Comparison of ENCODE assay signal across 1 cellular context in genomic region chr17:56960596-56961538, GRCh38.
A peak's percentile ranks its signal among the peaks of the same experiment; 100 is the strongest.
TF ChIP-seq lines count a peak whose summit lies in the region.

TSS of gene COIL (minus strand) at chr17:56961050. CDS start at chr17:56961019, 31 bp downstream.

TF ChIP-seq in HepG2, 621 proteins besides CTCF, POLR2A, EP300 and RAD21 (continued from another document and continues in another):
- TF ChIP-seq TIGD3 (CRISPR knock-in tag; IDR thresholded peaks at IDR 0.05; ENCODE audit: borderline replicate concordance) (no peak), MAF1 (CRISPR knock-in tag; IDR thresholded peaks at IDR 0.05; ENCODE audit: borderline replicate concordance) (no peak; the same call in 1 of the 2 replicates), CREM (IDR thresholded peaks at IDR 0.05) (peak; percentile 49), CREM (CRISPR knock-in tag; IDR thresholded peaks at IDR 0.05) (no peak), CHD2 (IDR thresholded peaks at IDR 0.05; ENCODE audit: low read depth, low read length) (no peak), ZNF232 (CRISPR knock-in tag; IDR thresholded peaks at IDR 0.05; ENCODE audit: borderline replicate concordance) (no peak), EZH2 (conservative IDR thresholded peaks at IDR 0.05; ENCODE audit: low read depth, low read length) (no peak), GATAD1 (CRISPR knock-in tag; IDR thresholded peaks at IDR 0.05) (peak; percentile 93), ZBTB7A (CRISPR knock-in tag; IDR thresholded peaks at IDR 0.05) (peak; percentile 81), ZNF83 (CRISPR knock-in tag; IDR thresholded peaks at IDR 0.05; ENCODE audit: borderline replicate concordance) (peak; percentile 82; the same call in 1 of the 2 replicates), ZNF496 (CRISPR knock-in tag; IDR thresholded peaks at IDR 0.05; ENCODE audit: insufficient replicate concordance) (no peak), AGO2 (optimal IDR thresholded peaks at IDR 0.05; ENCODE audit: low read depth, low read length) (peak; percentile 78), CHD4 (IDR thresholded peaks at IDR 0.05; ENCODE audit: borderline replicate concordance, low read length) (no peak), ZC3H4 (CRISPR knock-in tag; IDR thresholded peaks at IDR 0.05; ENCODE audit: borderline replicate concordance) (no peak), XBP1 (CRISPR knock-in tag; IDR thresholded peaks at IDR 0.05) (no peak), ATF6 (CRISPR knock-in tag; conservative IDR thresholded peaks at IDR 0.05) (no peak; the same call in 1 of the 2 replicates), ZNF441 (CRISPR knock-in tag; IDR thresholded peaks at IDR 0.05; ENCODE audit: borderline replicate concordance) (peak; percentile 84), IRF1 (CRISPR knock-in tag; IDR thresholded peaks at IDR 0.05; ENCODE audit: low read depth) (no peak), HDAC6 (IDR thresholded peaks at IDR 0.05; ENCODE audit: low read depth, low read length) (no peak), KDM4B (CRISPR knock-in tag; IDR thresholded peaks at IDR 0.05) (peak; percentile 73; the same call in 1 of the 2 replicates), BCLAF1 (IDR thresholded peaks at IDR 0.05) (no peak), KLF16 (CRISPR knock-in tag; IDR thresholded peaks at IDR 0.05) (peak in 1 of 2 experiments; percentile 94; a peak in 1 of 4 replicates), IKZF4 (CRISPR knock-in tag; IDR thresholded peaks at IDR 0.05; ENCODE audit: borderline replicate concordance, low read depth, not compliant biosample characterization) (peak; percentile 76), ZZZ3 (CRISPR knock-in tag; IDR thresholded peaks at IDR 0.05; ENCODE audit: borderline replicate concordance) (peak; percentile 89; the same call in 1 of the 2 replicates), HOXA7 (CRISPR knock-in tag; IDR thresholded peaks at IDR 0.05) (no peak), ZMAT3 (CRISPR knock-in tag; conservative IDR thresholded peaks at IDR 0.05) (peak; percentile 94), ETS1 (CRISPR knock-in tag; IDR thresholded peaks at IDR 0.05) (no peak), ZXDC (CRISPR knock-in tag; IDR thresholded peaks at IDR 0.05) (peak; percentile 84; the same call in 1 of the 2 replicates), SAP130 (CRISPR knock-in tag; IDR thresholded peaks at IDR 0.05; ENCODE audit: low read depth) (peak; percentile 89), RBM22 (optimal IDR thresholded peaks at IDR 0.05; ENCODE audit: low read length) (no peak), HIVEP1 (CRISPR knock-in tag; IDR thresholded peaks at IDR 0.05) (peak; percentile 69; the same call in 1 of the 2 replicates), MIER2 (CRISPR knock-in tag; IDR thresholded peaks at IDR 0.05) (peak; percentile 76), SNAPC2 (CRISPR knock-in tag; IDR thresholded peaks at IDR 0.05) (peak; percentile 71; the same call in 1 of the 2 replicates), BRF2 (CRISPR knock-in tag; IDR thresholded peaks at IDR 0.05) (0 out of 2 replicates have a peak, but pooled peaks have one; percentile 52), KLF12 (CRISPR knock-in tag; IDR thresholded peaks at IDR 0.05; ENCODE audit: borderline replicate concordance) (peak; percentile 83), ZNF263 (CRISPR knock-in tag; IDR thresholded peaks at IDR 0.05) (peak; percentile 47; the same call in 1 of the 2 replicates), HOMEZ (CRISPR knock-in tag; IDR thresholded peaks at IDR 0.05; ENCODE audit: low read depth) (peak; percentile 85), ZNF883 (CRISPR knock-in tag; IDR thresholded peaks at IDR 0.05; ENCODE audit: not compliant biosample characterization) (peak; percentile 88), ZNF589 (CRISPR knock-in tag; conservative IDR thresholded peaks at IDR 0.05) (no peak), ZNF276 (CRISPR knock-in tag; IDR thresholded peaks at IDR 0.05; ENCODE audit: low read depth) (peak; percentile 78; the same call in 1 of the 2 replicates), FOXC1 (CRISPR knock-in tag; IDR thresholded peaks at IDR 0.05; ENCODE audit: borderline replicate concordance) (peak; percentile 26; the same call in 1 of the 2 replicates), MLX (CRISPR knock-in tag; IDR thresholded peaks at IDR 0.05) (peak; percentile 74), ZMYM3 (CRISPR knock-in tag; IDR thresholded peaks at IDR 0.05) (peak; percentile 77), JUND (CRISPR knock-in tag; IDR thresholded peaks at IDR 0.05) (peak; percentile 70; the same call in 1 of the 2 replicates), TCF12 (IDR thresholded peaks at IDR 0.05) (no peak), TCF12 (CRISPR knock-in tag; IDR thresholded peaks at IDR 0.05) (no peak; the same call in 1 of the 2 replicates), ZNF12 (CRISPR knock-in tag; IDR thresholded peaks at IDR 0.05) (0 out of 2 replicates have a peak, but pooled peaks have one; percentile 65), PITX1 (CRISPR knock-in tag; IDR thresholded peaks at IDR 0.05) (peak; percentile 81; the same call in 1 of the 2 replicates), YY1 (IDR thresholded peaks at IDR 0.05; ENCODE audit: insufficient read depth, insufficient replicate concordance, low read depth, low read length) (peak; percentile 98)
